In genomic region chr1:176745945-176746344, GRCh38 we compare ENCODE assay signal across 14 cellular contexts.
A peak's percentile ranks its signal among the peaks of the same experiment; 100 is the strongest.
DNase-seq lines count a peak whose midpoint lies in the region; ATAC-seq, FAIRE-seq and TF ChIP-seq lines count a peak whose summit lies in the region.
"Had no signal": no experiment of that assay in that cellular context is flagged by ENCODE, and none has a peak within 500 bp of the region (broad histone marks: within the 10 kb centered on the region; RNA-seq: fewer than 3 reads in every experiment).

No MANE protein-coding gene starts in this region.

- ATAC-seq in GM18511 (IDR thresholded peaks at IDR 0.05; ENCODE audit: unreplicated experiment): no peak
- ATAC-seq: activated T-cell treated with anti-CD3 and anti-CD28 coated beads, Interleukin-2, amount 50 U/mL, for 4 hours; heart right ventricle had no signal

- H3K36me3 ChIP-seq in Loucy (ENCODE audit: insufficient read depth, low read length) (no peaks in the 10 kb centered on the region), kidney (ENCODE audit: control insufficient read depth in 1 of 2, insufficient read depth in 2 of 2, low read length in 2 of 2) (no peaks in the 10 kb centered on the region)
- H3K36me3 ChIP-seq: ascending aorta, heart right ventricle, MG63 had no signal

- DNase-seq in NCI-H82 (lab: John Stamatoyannopoulos, UW): peak; percentile 44
- no peak for DNase-seq in NCI-H82 treated with DMSO at 0.1 percent for 48 hours (lab: John Stamatoyannopoulos, UW; ENCODE audit: unreplicated experiment)
- DNase-seq in astrocyte of the cerebellum (ENCODE audit: low read depth): no peak
- DNase-seq in retinal pigment epithelial cell (ENCODE audit: low read depth): no peak
- DNase-seq in kidney: no peak
- no peak for DNase-seq in midbrain (lab: John Stamatoyannopoulos, UW)
- DNase-seq: activated T-cell treated with anti-CD3 and anti-CD28 coated beads, Interleukin-2, amount 50 U/mL, for 4 hours; effector memory CD4-positive, alpha-beta T cell; heart right ventricle; MG63; substantia nigra had no signal

- no peaks in the 10 kb centered on the region for H3F3A ChIP-seq in Loucy (ENCODE audit: low read depth)

- in situ Hi-C loops in astrocyte of the cerebellum (cut with HindIII; ENCODE audit: low sequenced_read_pairs): no loop called here

- H3K9me2 ChIP-seq in Loucy (replicated peaks; ENCODE audit: low read depth, low read length): no peaks in the 10 kb centered on the region

- H3K9ac ChIP-seq in Loucy (ENCODE audit: low read depth, low read length, poor library complexity, severe bottlenecking) (no peak overlapping the region), kidney (ENCODE audit: low read length in 2 of 2) (no peak overlapping the region)

- H3K79me2 ChIP-seq in Loucy (ENCODE audit: insufficient read depth, low read length): no peaks in the 10 kb centered on the region

- peak; percentile 42 for TF ChIP-seq CTCF in Loucy (conservative IDR thresholded peaks at IDR 0.05; ENCODE audit: low read length)
- peak; percentile 8 for TF ChIP-seq CTCF in astrocyte of the cerebellum (IDR thresholded peaks at IDR 0.05; ENCODE audit: low read depth, low read length, missing control alignments)
- peak; percentile 22 for TF ChIP-seq CTCF in retinal pigment epithelial cell (conservative IDR thresholded peaks at IDR 0.05; ENCODE audit: low read depth, low read length)
- no peak for TF ChIP-seq CTCF in kidney (IDR thresholded peaks at IDR 0.05; ENCODE audit: borderline replicate concordance, extremely low read depth, insufficient read depth)

- no peak overlapping the region for H3K4me3 ChIP-seq in Loucy (ENCODE audit: low read length, poor library complexity, severe bottlenecking)
- no peak overlapping the region for H3K4me3 ChIP-seq in astrocyte of the cerebellum (ENCODE audit: low read depth, low read length)
- no peak overlapping the region for H3K4me3 ChIP-seq in retinal pigment epithelial cell (ENCODE audit: low read length)
- H3K4me3 ChIP-seq in kidney (ENCODE audit: low read length in 2 of 2): no peak overlapping the region
- H3K4me3 ChIP-seq: ascending aorta, heart right ventricle, MG63 had no signal

- H3K4me2 ChIP-seq in Loucy (ENCODE audit: low read depth, low read length, poor library complexity, severe bottlenecking): no peak overlapping the region

- H3K27ac ChIP-seq in kidney (ENCODE audit: low read depth in 2 of 2, low read length in 2 of 2): no peak overlapping the region
- H3K27ac ChIP-seq: ascending aorta, heart right ventricle had no signal

- H3K4me1 ChIP-seq in Loucy (ENCODE audit: insufficient read depth, low read length, poor library complexity, severe bottlenecking) (no peaks in the 10 kb centered on the region), kidney (ENCODE audit: control insufficient read depth in 1 of 2, insufficient read depth in 1 of 2, low read depth in 1 of 2, low read length in 2 of 2) (no peaks in the 10 kb centered on the region)
- H3K4me1 ChIP-seq: ascending aorta, heart right ventricle had no signal

- H2AFZ ChIP-seq in Loucy (ENCODE audit: low read length): no peak overlapping the region

- no peaks in the 10 kb centered on the region for H4K20me1 ChIP-seq in Loucy (ENCODE audit: insufficient read depth, low read length, poor library complexity, severe bottlenecking)

- H3K9me3 ChIP-seq in Loucy (ENCODE audit: insufficient read depth, low read depth, low read length) (no peaks in the 10 kb centered on the region), kidney (ENCODE audit: control insufficient read depth in 1 of 2, low read length in 2 of 2) (no peaks in the 10 kb centered on the region)
- H3K9me3 ChIP-seq: ascending aorta had no signal

- intact Hi-C loops in kidney (cut with DNase I): no loop called here

- no peaks in the 10 kb centered on the region for H3K27me3 ChIP-seq in Loucy (ENCODE audit: insufficient read depth, low read length, poor library complexity, severe bottlenecking)
- H3K27me3 ChIP-seq: ascending aorta, heart right ventricle, MG63 had no signal

- FAIRE-seq in kidney (lab: Jason Lieb, UNC): no peak
